Comparison of ENCODE assay signal across 14 cellular contexts in genomic region chr10:23742807-23743206, GRCh38.
DNase-seq lines count a peak whose midpoint lies in the region; ATAC-seq and TF ChIP-seq lines count a peak whose summit lies in the region.
"Had no signal": no experiment of that assay in that cellular context is flagged by ENCODE, and none has a peak within 500 bp of the region (broad histone marks: within the 10 kb centered on the region; RNA-seq: fewer than 3 reads in every experiment).

No MANE protein-coding gene starts in this region.

- H3K4me2 ChIP-seq in OCI-LY7 (ENCODE audit: low read length): peak overlapping the region; percentile 61

- no peaks in the 10 kb centered on the region for H4K20me1 ChIP-seq in OCI-LY7 (ENCODE audit: insufficient read depth, low read length)

- POLR2A ChIA-PET in OCI-LY7 (lab: Charles Lee): interaction anchor here (1.3 kb wide), 1 partner anchor 12 kb away, joined by 4 read pairs; no protein-coding TSS in a partner anchor

- no peak for TF ChIP-seq CTCF in OCI-LY7 (conservative IDR thresholded peaks at IDR 0.05; ENCODE audit: low read length)

- no peaks in the 10 kb centered on the region for H3K9me2 ChIP-seq in OCI-LY7 (ENCODE audit: insufficient read depth, low read length)

- no peaks in the 10 kb centered on the region for H3K79me2 ChIP-seq in OCI-LY7 (ENCODE audit: insufficient read depth, low read depth, low read length)

- H3K36me3 ChIP-seq in OCI-LY7 (ENCODE audit: insufficient read depth, low read length): no peaks in the 10 kb centered on the region

- peak; percentile 20 for ATAC-seq in GM18502 (IDR thresholded peaks at IDR 0.05; ENCODE audit: poor library complexity, unreplicated experiment)
- ATAC-seq in GM19467 (IDR thresholded peaks at IDR 0.05; ENCODE audit: unreplicated experiment): peak; percentile 9
- ATAC-seq in HG02885 (IDR thresholded peaks at IDR 0.05; ENCODE audit: poor library complexity, unreplicated experiment): peak; percentile 12
- ATAC-seq in GM18867 (IDR thresholded peaks at IDR 0.05; ENCODE audit: unreplicated experiment): no peak

- H3K4me1 ChIP-seq in OCI-LY7 (ENCODE audit: insufficient read depth, low read length, poor library complexity, severe bottlenecking): peaks cover 18% of the 10 kb centered on the region

- no peaks in the 10 kb centered on the region for H3K9me3 ChIP-seq in OCI-LY7 (ENCODE audit: low read length)

- H3K27ac ChIP-seq in OCI-LY7 (ENCODE audit: low read depth, low read length, poor library complexity, severe bottlenecking): no peak overlapping the region
- H3K27ac ChIP-seq: epithelial cell of prostate had no signal

- CTCF ChIA-PET in OCI-LY7 (lab: Charles Lee; ENCODE audit: unreplicated experiment): no interaction called here

- no TSS peak for BruUV-seq in OCI-LY7 (replicated peaks; lab: Mats Ljungman, UMichigan)

- peak overlapping the region; percentile 79 for H2AFZ ChIP-seq in OCI-LY7 (ENCODE audit: low read length)

- peak overlapping the region; percentile 24 for H3K4me3 ChIP-seq in OCI-LY7 (ENCODE audit: low read depth, low read length, poor library complexity, severe bottlenecking)

- intact Hi-C loops in OCI-LY7 (cut with micrococcal nuclease; ENCODE audit: unreplicated experiment): no loop called here

- DNase-seq in OCI-LY7 (ENCODE audit: low spot score) (peak; percentile 5), superior temporal gyrus (ENCODE audit: extremely low spot score) (no peak), MV-4-11 (lab: John Stamatoyannopoulos, UW) (no peak), NCI-H2227 (lab: John Stamatoyannopoulos, UW; ENCODE audit: unreplicated experiment) (no peak)
- DNase-seq: activated CD4-positive, alpha-beta T cell treated with anti-CD3 and anti-CD28 coated beads for 48 hours; activated naive CD4-positive, alpha-beta T cell treated with anti-CD3 and anti-CD28 coated beads, Interleukin-2, amount 50 U/mL, for 16 hours; NCI-H1048; SHP77 treated with DMSO at 0.1 percent for 48 hours; T-helper 9 cell had no signal
